8 cellular contexts compared by ENCODE assay signal in genomic region chr2:65056990-65057375, GRCh38. TPM values are rescaled to one million over a fixed set of nuclear protein-coding genes. Genes with fewer than 3 reads are reported as not detected.
DNase-seq lines count a peak whose midpoint lies in the region; ATAC-seq and TF ChIP-seq lines count a peak whose summit lies in the region.

No MANE protein-coding gene starts in this region.

- H3K27ac Mint-ChIP-seq in GM23338, result peak overlapping the region; percentile 45

- H3K4me1 Mint-ChIP-seq in GM23338, result peaks cover 38% of the 10 kb centered on the region

- H3K9me3 Mint-ChIP-seq in GM23338, result no peaks in the 10 kb centered on the region; the same call in 2 of the 3 replicates

- H3K4me1 ChIP-seq in GM23338 (ENCODE audit: insufficient read depth), result peaks cover 14% of the 10 kb centered on the region

- peak overlapping the region; percentile 85 for H3K4me2 ChIP-seq in GM23338

- peak overlapping the region; percentile 92 for H3K4me3 Mint-ChIP-seq in GM23338

- DNase-seq in GM23338 (ENCODE audit: low spot score), result no peak
- DNase-seq in WERI-Rb-1, result no peak
- DNase-seq in fibroblast of pulmonary artery (ENCODE audit: low read depth), result no peak
- no peak for DNase-seq in skeletal muscle cell (ENCODE audit: low read depth)
- no peak for DNase-seq in mesenteric fat pad (ENCODE audit: low spot score)
- no peak for DNase-seq in NCI-H524 treated with DMSO at 0.1 percent for 48 hours (lab: John Stamatoyannopoulos, UW)
- DNase-seq in NCI-H1436 treated with DMSO at 0.1 percent for 48 hours (lab: John Stamatoyannopoulos, UW), result no peak
- DNase-seq in amniotic stem cell (lab: John Stamatoyannopoulos, UW), result no peak

- H3K36me3 Mint-ChIP-seq in GM23338 (ENCODE audit: low read depth), result peaks cover 23% of the 10 kb centered on the region

- H2AFZ ChIP-seq in GM23338, result no peak overlapping the region

- H3K9me3 ChIP-seq in WERI-Rb-1 (ENCODE audit: severe bottlenecking), result no peaks in the 10 kb centered on the region

- H3K27ac ChIP-seq in GM23338 (ENCODE audit: low read depth) (no peak overlapping the region), WERI-Rb-1 (peak overlapping the region; percentile 76)

- no peak for TF ChIP-seq CTCF in GM23338 (conservative IDR thresholded peaks at IDR 0.05; ENCODE audit: low read depth in 2 of 2)
- no peak for TF ChIP-seq CTCF in WERI-Rb-1 (IDR thresholded peaks at IDR 0.05; ENCODE audit: low read depth, low read length)
- TF ChIP-seq CTCF in fibroblast of pulmonary artery (IDR thresholded peaks at IDR 0.05; ENCODE audit: low read length, missing control alignments), result no peak

- H4K20me1 ChIP-seq in GM23338 (replicated peaks; ENCODE audit: insufficient read depth), result peaks cover 24% of the 10 kb centered on the region

- H3K9me2 ChIP-seq in GM23338 (ENCODE audit: insufficient read depth), result no peaks in the 10 kb centered on the region

- H3K27me3 ChIP-seq in GM23338 (ENCODE audit: insufficient read depth) (no peaks in the 10 kb centered on the region), WERI-Rb-1 (ENCODE audit: insufficient read depth, low read depth, severe bottlenecking) (no peaks in the 10 kb centered on the region)

- peaks cover 9% of the 10 kb centered on the region for H3K27me3 Mint-ChIP-seq in GM23338 (ENCODE audit: insufficient read depth, low read depth, poor library complexity)

- H3K79me2 ChIP-seq in GM23338 (replicated peaks; ENCODE audit: insufficient read depth), result peaks cover 61% of the 10 kb centered on the region

- H3K4me3 ChIP-seq in GM23338 (peak overlapping the region; percentile 83), WERI-Rb-1 (ENCODE audit: low read depth, low read length) (peak overlapping the region; percentile 80), fibroblast of pulmonary artery (replicated peaks; ENCODE audit: low read depth, low read length) (peak overlapping the region; percentile 78), skeletal muscle cell (ENCODE audit: low read depth, low read length) (peak overlapping the region; percentile 69)

- ATAC-seq in GM23338, result no peak

- no peaks in the 10 kb centered on the region for H3F3A ChIP-seq in GM23338 (replicated peaks; ENCODE audit: low read depth)

- 0 out of 2 replicates have a peak, but pooled peaks cover 1% of the 10 kb centered on the region for H3K36me3 ChIP-seq in GM23338 (ENCODE audit: insufficient read depth)
- H3K36me3 ChIP-seq in WERI-Rb-1, result no peaks in the 10 kb centered on the region; the same call in none of the 2 replicates

TF ChIP-seq in GM23338, 12 proteins besides CTCF, POLR2A, EP300 and RAD21 (continues in another document):
- TF ChIP-seq ZNF462 (CRISPR knock-in tag; IDR thresholded peaks at IDR 0.05), result no peak
- no peak for TF ChIP-seq POLR2AphosphoS5 (IDR thresholded peaks at IDR 0.05; ENCODE audit: low read depth)
- TF ChIP-seq JUNB (IDR thresholded peaks at IDR 0.05; ENCODE audit: unreplicated experiment), result no peak
- TF ChIP-seq ZNF331 (CRISPR knock-in tag; IDR thresholded peaks at IDR 0.05; ENCODE audit: low read depth), result no peak
- TF ChIP-seq EZH2 (IDR thresholded peaks at IDR 0.05; ENCODE audit: low read depth, unreplicated experiment), result no peak
- no peak for TF ChIP-seq CREB1 (CRISPR knock-in tag; IDR thresholded peaks at IDR 0.05; ENCODE audit: low read depth)
- no peak for TF ChIP-seq ETS1 (IDR thresholded peaks at IDR 0.05)
- no peak for TF ChIP-seq REST (IDR thresholded peaks at IDR 0.05; ENCODE audit: unreplicated experiment)
- no peak for TF ChIP-seq NANOG (IDR thresholded peaks at IDR 0.05; ENCODE audit: borderline replicate concordance)

RNA-seq across cellular contexts. Expression of gene CEP68, which starts 0.8 kb away (rescaled TPM):
- 20.7 and 24.4 TPM in 2 replicates for total RNA-seq in GM23338 (2014; rRNA removed; shearing (Covaris generic))
- 11.8 and 13.0 TPM in 2 replicates for polyA plus RNA-seq in GM23338 (2016; fragmentation: Nextera tagmentation; extraction: Ambion mirVana)
- total RNA-seq in mesenteric fat pad, result 21.9 TPM
